ENCODE assay signal across 15 cellular contexts in the genomic region with DNA sequence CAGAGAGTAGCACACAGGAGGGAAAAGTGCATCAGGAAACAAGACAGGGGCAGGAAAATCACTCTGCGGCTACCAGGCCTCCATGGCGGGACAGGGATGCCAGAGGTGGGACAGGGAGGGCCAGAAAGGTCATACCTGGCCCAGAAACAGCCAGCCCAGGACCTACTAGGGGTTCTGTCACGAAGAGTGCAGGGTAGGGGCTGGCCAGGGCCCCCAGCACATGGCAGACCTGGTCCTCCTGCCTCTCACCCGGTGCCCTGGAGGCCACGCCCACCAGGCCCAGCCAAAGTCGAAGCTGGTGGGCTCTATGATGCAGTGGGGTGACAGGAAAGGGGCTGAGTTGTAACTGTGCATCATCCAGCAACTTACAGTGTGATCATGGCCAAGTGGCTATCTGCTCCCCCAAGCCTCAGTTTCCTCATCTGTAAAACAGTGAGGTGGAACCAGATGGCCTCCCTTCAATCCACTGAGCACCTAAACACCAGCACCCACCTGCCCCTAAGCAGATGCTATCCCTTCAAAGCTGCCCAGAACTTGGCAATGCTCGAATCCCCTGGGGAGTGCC. TPM values are rescaled to one million over a fixed set of nuclear protein-coding genes. Genes with fewer than 3 reads are reported as not detected.
DNase-seq lines count a peak whose midpoint lies in the region; ATAC-seq and TF ChIP-seq lines count a peak whose summit lies in the region.
"Had no signal": no experiment of that assay in that cellular context is flagged by ENCODE, and none has a peak within 500 bp of the region (broad histone marks: within the 10 kb centered on the region; RNA-seq: fewer than 3 reads in every experiment).

No MANE protein-coding gene starts in this region.

- H3K27me3 ChIP-seq in effector memory CD4-positive, alpha-beta T cell (replicated peaks; ENCODE audit: control insufficient read depth, insufficient read depth, low read length, poor library complexity, severe bottlenecking) = no peaks in the 10 kb centered on the region

- H3K27me3 Mint-ChIP-seq in memory B cell (peaks cover 5% of the 10 kb centered on the region), osteocyte (ENCODE audit: unreplicated experiment) (no peaks in the 10 kb centered on the region)

- no peak overlapping the region for H3K4me3 Mint-ChIP-seq in memory B cell
- H3K4me3 Mint-ChIP-seq in osteocyte (ENCODE audit: unreplicated experiment) = no peak overlapping the region
- H3K4me3 Mint-ChIP-seq: activated CD4-positive, alpha-beta T cell treated with anti-CD3 and anti-CD28 coated beads, Interleukin-2, amount 10 ng/mL, durations not matched to agents 7 days and 5 days; activated naive CD8-positive, alpha-beta T cell; CD4-positive, CD25-positive, alpha-beta regulatory T cell; immature natural killer cell had no signal

- no peaks in the 10 kb centered on the region for H3K9me3 ChIP-seq in effector memory CD4-positive, alpha-beta T cell (ENCODE audit: control insufficient read depth, low read length)

- H3K27ac ChIP-seq in effector memory CD4-positive, alpha-beta T cell (ENCODE audit: insufficient read depth, low read length, poor library complexity, severe bottlenecking) = no peak overlapping the region
- H3K27ac ChIP-seq: HL-60 had no signal

- no peak for DNase-seq in memory B cell (ENCODE audit: low spot score in 2 of 2)
- no peak for DNase-seq in effector memory CD4-positive, alpha-beta T cell
- no peak for DNase-seq in NCI-H1930 (lab: John Stamatoyannopoulos, UW)
- DNase-seq in osteocyte (ENCODE audit: extremely low spot score, unreplicated experiment) = no peak
- DNase-seq in UCSD-AML1 (lab: John Stamatoyannopoulos, UW; ENCODE audit: unreplicated experiment) = no peak
- DNase-seq: NCI-H748 treated with DMSO at 0.1 percent for 48 hours had no signal

- H3K27ac Mint-ChIP-seq in memory B cell = no peak overlapping the region
- no peak overlapping the region for H3K27ac Mint-ChIP-seq in osteocyte (ENCODE audit: unreplicated experiment)
- H3K27ac Mint-ChIP-seq: activated naive CD8-positive, alpha-beta T cell; CD4-positive, CD25-positive, alpha-beta regulatory T cell; immature natural killer cell had no signal

- no peak for TF ChIP-seq CTCF in osteocyte (IDR thresholded peaks at IDR 0.05)

- no peak overlapping the region for H3K4me3 ChIP-seq in effector memory CD4-positive, alpha-beta T cell (ENCODE audit: insufficient read depth, low read depth, low read length, poor library complexity, severe bottlenecking)
- H3K4me3 ChIP-seq: skin epidermis had no signal

- no peaks in the 10 kb centered on the region for H3K9me3 Mint-ChIP-seq in memory B cell
- no peaks in the 10 kb centered on the region for H3K9me3 Mint-ChIP-seq in osteocyte (ENCODE audit: unreplicated experiment)
- H3K9me3 Mint-ChIP-seq: activated CD4-positive, alpha-beta T cell treated with anti-CD3 and anti-CD28 coated beads, Interleukin-2, amount 10 ng/mL, durations not matched to agents 7 days and 5 days; CD4-positive, CD25-positive, alpha-beta regulatory T cell; immature natural killer cell had no signal

- H3K4me1 Mint-ChIP-seq in memory B cell = peaks cover 4% of the 10 kb centered on the region
- peaks cover 10% of the 10 kb centered on the region for H3K4me1 Mint-ChIP-seq in osteocyte (ENCODE audit: unreplicated experiment)
- H3K4me1 Mint-ChIP-seq: immature natural killer cell had no signal

- ATAC-seq in GM18868 (IDR thresholded peaks at IDR 0.05; ENCODE audit: unreplicated experiment) (peak; percentile 20), GM21447 (IDR thresholded peaks at IDR 0.05; ENCODE audit: unreplicated experiment) (peak; percentile 18), HG03175 (IDR thresholded peaks at IDR 0.05; ENCODE audit: unreplicated experiment) (peak; percentile 13), memory B cell (ENCODE audit: low read depth) (peak; percentile 14)

- H3K36me3 Mint-ChIP-seq in memory B cell = no peaks in the 10 kb centered on the region
- H3K36me3 Mint-ChIP-seq in osteocyte (ENCODE audit: unreplicated experiment) = no peaks in the 10 kb centered on the region
- H3K36me3 Mint-ChIP-seq: activated naive CD8-positive, alpha-beta T cell; CD4-positive, CD25-positive, alpha-beta regulatory T cell; immature natural killer cell had no signal

- no peaks in the 10 kb centered on the region for H3K4me1 ChIP-seq in effector memory CD4-positive, alpha-beta T cell (ENCODE audit: control insufficient read depth, insufficient read depth, low read length, poor library complexity, severe bottlenecking)

- H3K36me3 ChIP-seq in effector memory CD4-positive, alpha-beta T cell (ENCODE audit: control insufficient read depth, insufficient read depth, low read length) = no peaks in the 10 kb centered on the region

RNA-seq across cellular contexts. Expression of a gene that starts 10.6 kb away (rescaled TPM):
- total RNA-seq in osteocyte = 0.89 and 1.3 TPM in 2 replicates
- total RNA-seq: activated CD4-positive, alpha-beta T cell treated with anti-CD3 and anti-CD28 coated beads, Interleukin-2, amount 10 ng/mL, durations not matched to agents 7 days and 5 days; CD4-positive, CD25-positive, alpha-beta regulatory T cell had no signal
